In genomic region chr15:66749841-66750575, GRCh38 we compare ENCODE assay signal across 17 cellular contexts. TPM values are rescaled to one million over a fixed set of nuclear protein-coding genes. Genes with fewer than 3 reads are reported as not detected.
A peak's percentile ranks its signal among the peaks of the same experiment; 100 is the strongest.
DNase-seq lines count a peak whose midpoint lies in the region; ATAC-seq and TF ChIP-seq lines count a peak whose summit lies in the region.
"Had no signal": no experiment of that assay in that cellular context is flagged by ENCODE, and none has a peak within 500 bp of the region (broad histone marks: within the 10 kb centered on the region; RNA-seq: fewer than 3 reads in every experiment).

No MANE protein-coding gene starts in this region.

- H3K9me3 ChIP-seq in SJSA1 (replicated peaks) (peaks cover 10% of the 10 kb centered on the region), right cardiac atrium (ENCODE audit: control insufficient read depth, low read length) (no peaks in the 10 kb centered on the region), smooth muscle cell (replicated peaks; ENCODE audit: low read depth) (no peaks in the 10 kb centered on the region), tibial nerve (peaks cover 0 to 5% (median under 1%) of the 10 kb centered on the region in 4 donors)

- no peak overlapping the region for H2AFZ ChIP-seq in GM23338
- no peak overlapping the region for H2AFZ ChIP-seq in smooth muscle cell (ENCODE audit: low read depth)

- H3K4me2 ChIP-seq in GM23338: 0 out of 2 replicates have a peak overlapping the region, but pooled peaks have one; percentile 64
- H3K4me2 ChIP-seq in smooth muscle cell: no peak overlapping the region

- ATAC-seq in GM23338: no peak
- ATAC-seq in right cardiac atrium: peak; percentile 7 to 35
- no peak for ATAC-seq in HG03432 (IDR thresholded peaks at IDR 0.05; ENCODE audit: unreplicated experiment)
- ATAC-seq: activated naive CD4-positive, alpha-beta T cell treated with anti-CD3 and anti-CD28 coated beads, Interleukin-2, amount 50 U/mL, for 72 hours had no signal

- WGBS in right cardiac atrium: 54% methylated on average over 8 of the region's 8 CpGs
- WGBS in smooth muscle cell (ENCODE audit: low lambda C conversion rate): 85% methylated on average over 8 of the region's 8 CpGs
- WGBS in tibial nerve, 2 donors: 77 to 78% methylated on average over 8 of the region's 8 CpGs

- peaks cover 6% of the 10 kb centered on the region for H3K36me3 Mint-ChIP-seq in GM23338 (ENCODE audit: low read depth)

- H3K36me3 ChIP-seq in GM23338 (ENCODE audit: insufficient read depth) (peaks cover 2% of the 10 kb centered on the region; the same call in 1 of the 2 replicates), SJSA1 (peaks cover 71% of the 10 kb centered on the region), smooth muscle cell (ENCODE audit: low read depth) (peaks cover 4% of the 10 kb centered on the region), tibial nerve (peaks cover 0 to 8% (median 0%) of the 10 kb centered on the region in 3 donors)

- H3K27ac Mint-ChIP-seq in GM23338: 0 out of 2 replicates have a peak overlapping the region, but pooled peaks have one; percentile 10
- H3K27ac Mint-ChIP-seq: activated naive CD4-positive, alpha-beta T cell treated with anti-CD3 and anti-CD28 coated beads, Interleukin-2, amount 50 U/mL, for 72 hours; IgD-negative memory B cell had no signal

- H3K4me1 ChIP-seq in GM23338 (ENCODE audit: insufficient read depth) (peaks cover 56% of the 10 kb centered on the region), SJSA1 (replicated peaks) (peaks cover 70% of the 10 kb centered on the region), right cardiac atrium (ENCODE audit: control insufficient read depth, insufficient read depth, low read length) (peaks cover 61% of the 10 kb centered on the region), smooth muscle cell (ENCODE audit: low read depth) (peaks cover 40% of the 10 kb centered on the region), tibial nerve (peaks cover 4 to 80% (median 28%) of the 10 kb centered on the region in 4 donors)

- peaks cover 3% of the 10 kb centered on the region; the same call in 2 of the 3 replicates for H3K9me3 Mint-ChIP-seq in GM23338

- H3K27me3 ChIP-seq in GM23338 (ENCODE audit: insufficient read depth) (no peaks in the 10 kb centered on the region), SJSA1 (replicated peaks) (no peaks in the 10 kb centered on the region), right cardiac atrium (ENCODE audit: control insufficient read depth, insufficient read depth) (no peaks in the 10 kb centered on the region), smooth muscle cell (ENCODE audit: low read depth) (no peaks in the 10 kb centered on the region), tibial nerve (no peaks in the 10 kb centered on the region)

- H3F3A ChIP-seq in GM23338 (replicated peaks; ENCODE audit: low read depth) (peaks cover 7% of the 10 kb centered on the region; the same call in 1 of the 2 replicates), smooth muscle cell (ENCODE audit: low read depth) (peaks cover 20% of the 10 kb centered on the region)

- no peak overlapping the region; the same call in 2 of the 3 replicates for H3K4me3 Mint-ChIP-seq in GM23338
- H3K4me3 Mint-ChIP-seq: CD4-positive, CD25-positive, alpha-beta regulatory T cell; central memory CD8-positive, alpha-beta T cell; IgD-negative memory B cell had no signal

- H3K4me1 Mint-ChIP-seq in GM23338: peaks cover 62% of the 10 kb centered on the region
- H3K4me1 Mint-ChIP-seq: central memory CD8-positive, alpha-beta T cell had no signal

- TF ChIP-seq CTCF in GM23338 (conservative IDR thresholded peaks at IDR 0.05; ENCODE audit: low read depth in 2 of 2): no peak
- no peak for TF ChIP-seq CTCF in smooth muscle cell (IDR thresholded peaks at IDR 0.05; ENCODE audit: borderline replicate concordance, insufficient read depth, poor library complexity, severe bottlenecking)
- TF ChIP-seq CTCF in tibial nerve (IDR thresholded peaks at IDR 0.05): no peak

- peaks cover 16% of the 10 kb centered on the region for H3K27me3 Mint-ChIP-seq in GM23338 (ENCODE audit: insufficient read depth, low read depth, poor library complexity)
- H3K27me3 Mint-ChIP-seq: CD4-positive, CD25-positive, alpha-beta regulatory T cell had no signal

- no peak for TF ChIP-seq EP300 in tibial nerve (IDR thresholded peaks at IDR 0.05)

- H3K9me2 ChIP-seq in GM23338 (ENCODE audit: insufficient read depth): no peaks in the 10 kb centered on the region

- H4K20me1 ChIP-seq in GM23338 (replicated peaks; ENCODE audit: insufficient read depth) (no peaks in the 10 kb centered on the region), smooth muscle cell (ENCODE audit: low read depth) (peaks cover 100% of the 10 kb centered on the region)

- intact Hi-C loops in right cardiac atrium (cut with DNase I): no loop called here

- no peaks in the 10 kb centered on the region for H3K79me2 ChIP-seq in GM23338 (replicated peaks; ENCODE audit: insufficient read depth)
- peaks cover 100% of the 10 kb centered on the region for H3K79me2 ChIP-seq in smooth muscle cell (ENCODE audit: low read depth)

- H3K27ac ChIP-seq in GM23338 (ENCODE audit: low read depth): no peak overlapping the region
- H3K27ac ChIP-seq in SJSA1: peak overlapping the region; percentile 93
- H3K27ac ChIP-seq in right cardiac atrium (ENCODE audit: low read length): peak overlapping the region; percentile 8
- H3K27ac ChIP-seq in smooth muscle cell (ENCODE audit: low read depth): peak overlapping the region; percentile 25
- peak overlapping the region in 1 of 4 donors; percentile 17 for H3K27ac ChIP-seq in tibial nerve
- H3K27ac ChIP-seq: epithelial cell of prostate had no signal

- DNase-seq in GM23338 (ENCODE audit: low spot score) (peak; percentile 27), SJSA1 (ENCODE audit: low read depth in 1 of 2, low spot score in 2 of 2) (peak in 1 of 2 experiments; percentile 51), right cardiac atrium (peak in 1 of 3 donors; percentile 10), smooth muscle cell (lab: John Stamatoyannopoulos, UW; ENCODE audit: unreplicated experiment) (no peak), GOT3 (lab: John Stamatoyannopoulos, UW) (no peak), tibial nerve (ENCODE audit: low spot score in 2 of 2) (no peak)
- DNase-seq: CD4-positive, CD25-positive, alpha-beta regulatory T cell; midbrain; NCI-H1694 treated with DMSO at 0.1 percent for 48 hours; NCI-H69; SIG-M5; stimulated activated CD4-positive, alpha-beta T cell treated with anti-CD3 and anti-CD28 coated beads, Interleukin-1b, Interleukin-23, amount 100 ng/mL, for 48 hours had no signal

- no peak overlapping the region for H3K9ac ChIP-seq in smooth muscle cell (ENCODE audit: low read depth)

- no peak for TF ChIP-seq POLR2A in tibial nerve (IDR thresholded peaks at IDR 0.05)

- H3K4me3 ChIP-seq in GM23338 (no peak overlapping the region), SJSA1 (no peak overlapping the region), right cardiac atrium (ENCODE audit: low read length) (no peak overlapping the region), smooth muscle cell (no peak overlapping the region), tibial nerve (no peak overlapping the region)

TF ChIP-seq in GM23338, 12 proteins besides CTCF, POLR2A, EP300 and RAD21 (continues in another document):
- TF ChIP-seq EZH2phosphoT487 (IDR thresholded peaks at IDR 0.05; ENCODE audit: unreplicated experiment) (no peak), ETS1 (IDR thresholded peaks at IDR 0.05) (no peak)

RNA-seq across cellular contexts. Expression of gene SMAD6, which starts 48.0 kb away (rescaled TPM):
- 11.9 and 15.7 TPM in 2 replicates for total RNA-seq in GM23338 (2014; rRNA removed; shearing (Covaris generic))
- polyA plus RNA-seq in GM23338 (2016; fragmentation: Nextera tagmentation; extraction: Ambion mirVana) (1.6 and 2.1 TPM in 2 replicates), right cardiac atrium (31.6 TPM), smooth muscle cell (37.9 and 44.0 TPM in 2 replicates)
- total RNA-seq in SJSA1 (2014; rRNA removed; shearing (Covaris generic)): 46.4 and 78.8 TPM in 2 replicates
- total RNA-seq in right cardiac atrium (10 to 100 TPM; 54.5 to 68.8 (median 63.2) TPM), smooth muscle cell (41.6 and 42.6 TPM in 2 replicates), tibial nerve (10 to 100 TPM; 41.9 to 57.2 (median 48.6) TPM)
- polyA plus RNA-seq: CD4-positive, CD25-positive, alpha-beta regulatory T cell; IgD-negative memory B cell had no signal

Comparison
In these comparisons a context has a peak if more than half of its experiments do, and no peak if none do; other contexts are left out.
1. ATAC-seq: peak in right cardiac atrium (2 of 2); none in GM23338 (single experiment) and HG03432 (single experiment).